ENCODE assay signal across 14 cellular contexts in the genomic region with DNA sequence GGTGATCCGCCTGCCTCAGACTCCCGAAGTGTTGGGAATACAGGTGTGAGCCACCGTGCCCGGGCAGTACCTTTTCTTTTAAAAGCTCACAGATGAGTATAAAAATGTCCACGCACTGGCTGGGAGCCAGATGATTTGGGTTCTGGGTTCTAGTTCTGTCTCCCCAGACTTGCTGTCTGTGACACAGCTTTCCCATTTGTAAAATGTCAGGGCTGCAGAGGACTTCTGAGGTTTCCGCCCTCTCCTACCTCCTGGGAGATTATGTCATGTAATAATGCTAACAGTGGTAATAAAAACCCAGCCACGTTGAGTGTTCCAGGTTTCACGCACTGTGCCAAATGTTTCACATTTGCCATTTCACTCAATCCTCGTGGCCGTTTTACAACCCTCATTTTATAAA. TPM values are rescaled to one million over a fixed set of nuclear protein-coding genes. Genes with fewer than 3 reads are reported as not detected.
DNase-seq lines count a peak whose midpoint lies in the region.
"Had no signal": no experiment of that assay in that cellular context is flagged by ENCODE, and none has a peak within 500 bp of the region (broad histone marks: within the 10 kb centered on the region; RNA-seq: fewer than 3 reads in every experiment).

No MANE protein-coding gene starts in this region.

- H3K4me3 ChIP-seq in mucosa of rectum (ENCODE audit: low read length in 2 of 2) (no peak overlapping the region), subcutaneous abdominal adipose tissue (ENCODE audit: low read depth in 1 of 5, low read length in 5 of 5) (no peak overlapping the region)
- H3K4me3 ChIP-seq: left ventricle myocardium inferior had no signal

- CTCF ChIA-PET in activated naive CD4-positive, alpha-beta T cell treated with anti-CD3 and anti-CD28 coated beads for 36 hours (lab: Charles Lee): interaction anchor here (0.6 to 1.3 kb wide), 5 partner anchors 29 to 93 kb away, joined by 3 to 10 read pairs (median 4); no protein-coding TSS in a partner anchor

- H3K27me3 ChIP-seq in mucosa of rectum (ENCODE audit: control insufficient read depth in 2 of 2, insufficient read depth in 2 of 2, low read length in 2 of 2) (no peaks in the 10 kb centered on the region), subcutaneous abdominal adipose tissue (ENCODE audit: control insufficient read depth in 5 of 5, insufficient read depth in 4 of 5, low read length in 5 of 5) (no peaks in the 10 kb centered on the region)

- H3K36me3 ChIP-seq in mucosa of rectum (ENCODE audit: control insufficient read depth in 2 of 2, insufficient read depth in 2 of 2, low read length in 2 of 2) (peaks cover 10 to 12% of the 10 kb centered on the region in 2 donors), subcutaneous abdominal adipose tissue (ENCODE audit: control insufficient read depth in 5 of 5, insufficient read depth in 5 of 5, low read length in 5 of 5) (peaks cover 0 to 3% (median 0%) of the 10 kb centered on the region in 5 donors)

- peak overlapping the region; percentile 93 to 96 for H3K27ac ChIP-seq in mucosa of rectum (ENCODE audit: low read depth in 2 of 2, low read length in 2 of 2)
- H3K27ac ChIP-seq in subcutaneous abdominal adipose tissue (ENCODE audit: low read depth, low read length): peak overlapping the region; percentile 24

- no peaks in the 10 kb centered on the region for H3K27me3 Mint-ChIP-seq in activated naive CD4-positive, alpha-beta T cell treated with anti-CD3 and anti-CD28 coated beads for 36 hours (ENCODE audit: low read depth)
- H3K27me3 Mint-ChIP-seq in activated naive CD8-positive, alpha-beta T cell: no peaks in the 10 kb centered on the region

- H3K9me3 Mint-ChIP-seq in activated naive CD4-positive, alpha-beta T cell treated with anti-CD3 and anti-CD28 coated beads for 36 hours: no peaks in the 10 kb centered on the region
- no peaks in the 10 kb centered on the region for H3K9me3 Mint-ChIP-seq in activated naive CD8-positive, alpha-beta T cell (ENCODE audit: low read depth)

- H3K9me3 ChIP-seq in mucosa of rectum (ENCODE audit: control insufficient read depth in 2 of 2, low read length in 2 of 2) (no peaks in the 10 kb centered on the region), subcutaneous abdominal adipose tissue (ENCODE audit: control insufficient read depth in 5 of 5, low read length in 5 of 5) (no peaks in the 10 kb centered on the region)
- H3K9me3 ChIP-seq: Caco-2, left ventricle myocardium inferior had no signal

- no peak for DNase-seq in activated naive CD4-positive, alpha-beta T cell treated with anti-CD3 and anti-CD28 coated beads for 36 hours
- no peak for DNase-seq in activated naive CD4-positive, alpha-beta T cell (lab: John Stamatoyannopoulos, UW)
- no peak for DNase-seq in T-helper 9 cell
- DNase-seq in NCI-H128 (lab: John Stamatoyannopoulos, UW; ENCODE audit: unreplicated experiment): no peak
- DNase-seq in effector CD4-positive, alpha-beta T cell: no peak
- DNase-seq: activated CD8-positive, alpha-beta memory T cell treated with anti-CD3 and anti-CD28 coated beads, Interleukin-2, amount 50 U/mL, for 48 hours; KG1; NCI-H1092 treated with DMSO at 0.1 percent for 48 hours; stimulated activated CD4-positive, alpha-beta T cell treated with anti-CD3 and anti-CD28 coated beads, Interleukin-2, amount 100 ng/mL, for 24 hours had no signal

- H3K4me1 ChIP-seq in mucosa of rectum (ENCODE audit: control insufficient read depth in 2 of 2, insufficient read depth in 2 of 2, low read length in 2 of 2): peaks cover 18 to 34% of the 10 kb centered on the region in 2 donors
- H3K4me1 ChIP-seq in subcutaneous abdominal adipose tissue (ENCODE audit: control insufficient read depth in 5 of 5, insufficient read depth in 5 of 5, low read length in 5 of 5): peaks cover 7 to 35% (median 32%) of the 10 kb centered on the region in 5 donors

- H3K9ac ChIP-seq in mucosa of rectum (ENCODE audit: low read depth in 1 of 2, low read length in 2 of 2): peak overlapping the region in 1 of 2 donors; percentile 49
- H3K9ac ChIP-seq in subcutaneous abdominal adipose tissue (ENCODE audit: low read length in 5 of 5): peak overlapping the region in 1 of 5 donors; percentile 26

- H3K27ac Mint-ChIP-seq in activated naive CD4-positive, alpha-beta T cell treated with anti-CD3 and anti-CD28 coated beads for 36 hours: peak overlapping the region; percentile 88
- peak overlapping the region; percentile 83 for H3K27ac Mint-ChIP-seq in activated naive CD8-positive, alpha-beta T cell

- peak overlapping the region; percentile 51 for H3K4me3 Mint-ChIP-seq in activated naive CD4-positive, alpha-beta T cell treated with anti-CD3 and anti-CD28 coated beads for 36 hours
- H3K4me3 Mint-ChIP-seq in activated naive CD8-positive, alpha-beta T cell: peak overlapping the region; percentile 59

- peaks cover 17% of the 10 kb centered on the region for H3K36me3 Mint-ChIP-seq in activated naive CD4-positive, alpha-beta T cell treated with anti-CD3 and anti-CD28 coated beads for 36 hours (ENCODE audit: low read depth)
- H3K36me3 Mint-ChIP-seq in activated naive CD8-positive, alpha-beta T cell: peaks cover 2% of the 10 kb centered on the region

- intact Hi-C loops in activated naive CD4-positive, alpha-beta T cell treated with anti-CD3 and anti-CD28 coated beads for 36 hours (cut with micrococcal nuclease): no loop called here

- peaks cover 26% of the 10 kb centered on the region for H3K4me1 Mint-ChIP-seq in activated naive CD4-positive, alpha-beta T cell treated with anti-CD3 and anti-CD28 coated beads for 36 hours (ENCODE audit: low read depth)
- peaks cover 30% of the 10 kb centered on the region for H3K4me1 Mint-ChIP-seq in activated naive CD8-positive, alpha-beta T cell (ENCODE audit: low read depth)

RNA-seq across cellular contexts. Expression of a gene that starts 1.3 kb away (rescaled TPM):
- total RNA-seq in activated naive CD4-positive, alpha-beta T cell treated with anti-CD3 and anti-CD28 coated beads for 36 hours: 10 to 100 TPM; 68.1 to 71.6 TPM
